1 cellular context compared by ENCODE assay signal in genomic region chr11:75523811-75524401, GRCh38.
TF ChIP-seq lines count a peak whose summit lies in the region.

No MANE protein-coding gene starts in this region.

TF ChIP-seq in HCT116, 20 proteins besides CTCF, POLR2A, EP300 and RAD21 (continued from another document):
- TF ChIP-seq FOSL1 (IDR thresholded peaks at IDR 0.05; ENCODE audit: low read depth): no peak
- TF ChIP-seq, protein P1, sequence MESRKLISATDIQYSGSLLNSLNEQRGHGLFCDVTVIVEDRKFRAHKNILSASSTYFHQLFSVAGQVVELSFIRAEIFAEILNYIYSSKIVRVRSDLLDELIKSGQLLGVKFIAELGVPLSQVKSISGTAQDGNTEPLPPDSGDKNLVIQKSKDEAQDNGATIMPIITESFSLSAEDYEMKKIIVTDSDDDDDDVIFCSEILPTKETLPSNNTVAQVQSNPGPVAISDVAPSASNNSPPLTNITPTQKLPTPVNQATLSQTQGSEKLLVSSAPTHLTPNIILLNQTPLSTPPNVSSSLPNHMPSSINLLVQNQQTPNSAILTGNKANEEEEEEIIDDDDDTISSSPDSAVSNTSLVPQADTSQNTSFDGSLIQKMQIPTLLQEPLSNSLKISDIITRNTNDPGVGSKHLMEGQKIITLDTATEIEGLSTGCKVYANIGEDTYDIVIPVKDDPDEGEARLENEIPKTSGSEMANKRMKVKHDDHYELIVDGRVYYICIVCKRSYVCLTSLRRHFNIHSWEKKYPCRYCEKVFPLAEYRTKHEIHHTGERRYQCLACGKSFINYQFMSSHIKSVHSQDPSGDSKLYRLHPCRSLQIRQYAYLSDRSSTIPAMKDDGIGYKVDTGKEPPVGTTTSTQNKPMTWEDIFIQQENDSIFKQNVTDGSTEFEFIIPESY (IDR thresholded peaks at IDR 0.05; ENCODE audit: extremely low read depth, insufficient replicate concordance, low read length): no peak
- no peak for TF ChIP-seq EZH2phosphoT487 (IDR thresholded peaks at IDR 0.05; ENCODE audit: borderline replicate concordance)
- TF ChIP-seq REST (IDR thresholded peaks at IDR 0.05; ENCODE audit: low read depth): no peak
- no peak for TF ChIP-seq JUND (IDR thresholded peaks at IDR 0.05)
- no peak for TF ChIP-seq ATF3 (IDR thresholded peaks at IDR 0.05)
- no peak for TF ChIP-seq EGR1 (IDR thresholded peaks at IDR 0.05; ENCODE audit: low read depth)
